Comparison of ENCODE assay signal across 29 cellular contexts in genomic region chr22:20796731-20797130, GRCh38. TPM values are rescaled to one million over a fixed set of nuclear protein-coding genes. Genes with fewer than 3 reads are reported as not detected.
"Had no signal": no experiment of that assay in that cellular context is flagged by ENCODE, and none has a peak within 500 bp of the region (broad histone marks: within the 10 kb centered on the region; RNA-seq: fewer than 3 reads in every experiment).

No MANE protein-coding gene starts in this region.

- H3K27ac Mint-ChIP-seq: activated CD4-positive, alpha-beta T cell treated with anti-CD3 and anti-CD28 coated beads for 36 hours; activated CD4-positive, alpha-beta T cell treated with anti-CD3 and anti-CD28 coated beads, Interleukin-2, amount 10 ng/mL, durations not matched to agents 7 days and 5 days; activated CD8-positive, alpha-beta T cell treated with anti-CD3 and anti-CD28 coated beads, Interleukin-2, amount 10 ng/mL, durations not matched to agents 7 days and 5 days; activated naive CD4-positive, alpha-beta T cell treated with anti-CD3 and anti-CD28 coated beads, Interleukin-2, amount 10 ng/mL, durations not matched to agents 7 days and 5 days; activated naive CD8-positive, alpha-beta T cell; activated naive CD8-positive, alpha-beta T cell treated with anti-CD3 and anti-CD28 coated beads, Interleukin-2, amount 50 U/mL, for 24 hours; T-helper 2 cell treated with Interferon-gamma antibody and Interleukin-4, amounts not matched to agents 5 μg/mL and 100 μg/mL, for 36 hours; WTC11 had no signal

- H3K9me3 ChIP-seq: MG63 had no signal

- ATAC-seq: activated CD4-positive, alpha-beta T cell treated with anti-CD3 and anti-CD28 coated beads for 36 hours; activated CD4-positive, CD25-positive, alpha-beta regulatory T cell treated with anti-CD3 and anti-CD28 coated beads, Interleukin-2, amount 50 U/mL, for 24 hours; activated CD8-positive, alpha-beta T cell treated with anti-CD3 and anti-CD28 coated beads, Interleukin-2, amount 10 ng/mL, durations not matched to agents 7 days and 5 days; activated naive CD8-positive, alpha-beta T cell treated with anti-CD3 and anti-CD28 coated beads, Interleukin-2, amount 50 U/mL, for 24 hours; activated T-cell treated with anti-CD3 and anti-CD28 coated beads, Interleukin-2, amount 50 U/mL, for 4 hours; WTC11 had no signal

- H3K27me3 ChIP-seq: brain microvascular endothelial cell, MG63 had no signal

- H3K4me3 ChIP-seq: MG63 had no signal

- H3K4me1 Mint-ChIP-seq: activated CD4-positive, alpha-beta T cell treated with anti-CD3 and anti-CD28 coated beads for 36 hours; activated CD4-positive, alpha-beta T cell treated with anti-CD3 and anti-CD28 coated beads, Interleukin-2, amount 10 ng/mL, durations not matched to agents 7 days and 5 days; activated naive CD4-positive, alpha-beta T cell treated with anti-CD3 and anti-CD28 coated beads, Interleukin-2, amount 10 ng/mL, durations not matched to agents 7 days and 5 days; activated naive CD8-positive, alpha-beta T cell treated with anti-CD3 and anti-CD28 coated beads, Interleukin-2, amount 50 U/mL, for 24 hours; WTC11 had no signal

- H3K27me3 Mint-ChIP-seq: activated CD4-positive, alpha-beta T cell treated with anti-CD3 and anti-CD28 coated beads for 36 hours; activated CD4-positive, alpha-beta T cell treated with anti-CD3 and anti-CD28 coated beads, Interleukin-2, amount 10 ng/mL, durations not matched to agents 7 days and 5 days; activated naive CD4-positive, alpha-beta T cell treated with anti-CD3 and anti-CD28 coated beads, Interleukin-2, amount 10 ng/mL, durations not matched to agents 7 days and 5 days; activated naive CD8-positive, alpha-beta T cell; activated naive CD8-positive, alpha-beta T cell treated with anti-CD3 and anti-CD28 coated beads, Interleukin-2, amount 50 U/mL, for 24 hours had no signal

- H3K9me3 Mint-ChIP-seq: activated CD4-positive, alpha-beta T cell treated with anti-CD3 and anti-CD28 coated beads, Interleukin-2, amount 10 ng/mL, durations not matched to agents 7 days and 5 days; activated naive CD4-positive, alpha-beta T cell treated with anti-CD3 and anti-CD28 coated beads, Interleukin-2, amount 10 ng/mL, durations not matched to agents 7 days and 5 days; activated naive CD8-positive, alpha-beta T cell treated with anti-CD3 and anti-CD28 coated beads, Interleukin-2, amount 50 U/mL, for 24 hours; activated T-cell treated with anti-CD3 and anti-CD28 coated beads, Interleukin-2, amount 50 U/mL, for 4 hours; T-helper 2 cell treated with Interferon-gamma antibody and Interleukin-4, amounts not matched to agents 5 μg/mL and 100 μg/mL, for 36 hours; WTC11 had no signal

- H3K27ac ChIP-seq: brain microvascular endothelial cell had no signal

- H3K4me3 Mint-ChIP-seq: activated CD4-positive, alpha-beta T cell treated with anti-CD3 and anti-CD28 coated beads for 36 hours; activated CD4-positive, alpha-beta T cell treated with anti-CD3 and anti-CD28 coated beads, Interleukin-2, amount 10 ng/mL, durations not matched to agents 7 days and 5 days; activated CD8-positive, alpha-beta T cell treated with anti-CD3 and anti-CD28 coated beads, Interleukin-2, amount 10 ng/mL, durations not matched to agents 7 days and 5 days; activated naive CD4-positive, alpha-beta T cell treated with anti-CD3 and anti-CD28 coated beads, Interleukin-2, amount 10 ng/mL, durations not matched to agents 7 days and 5 days; activated naive CD8-positive, alpha-beta T cell; activated naive CD8-positive, alpha-beta T cell treated with anti-CD3 and anti-CD28 coated beads, Interleukin-2, amount 50 U/mL, for 24 hours; activated T-cell treated with anti-CD3 and anti-CD28 coated beads, Interleukin-2, amount 50 U/mL, for 4 hours; T-helper 2 cell treated with Interferon-gamma antibody and Interleukin-4, amounts not matched to agents 5 μg/mL and 100 μg/mL, for 36 hours; WTC11 had no signal

- DNase-seq: activated CD4-positive, alpha-beta T cell treated with anti-CD3 and anti-CD28 coated beads for 36 hours; activated CD4-positive, alpha-beta T cell treated with anti-CD3 and anti-CD28 coated beads, Interleukin-2, amount 10 ng/mL, durations not matched to agents 7 days and 5 days; activated CD4-positive, alpha-beta T cell treated with anti-CD3 and anti-CD28 coated beads, Interleukin-2, amount 50 U/mL, for 48 hours; activated CD8-positive, alpha-beta T cell treated with anti-CD3 and anti-CD28 coated beads, Interleukin-2, amount 10 ng/mL, durations not matched to agents 7 days and 5 days; activated effector memory CD4-positive, alpha-beta T cell treated with Interleukin-2 at 50 U/mL for 16 hours; activated naive CD4-positive, alpha-beta T cell treated with anti-CD3 and anti-CD28 coated beads, Interleukin-2, amount 10 ng/mL, durations not matched to agents 7 days and 5 days; activated naive CD8-positive, alpha-beta T cell treated with anti-CD3 and anti-CD28 coated beads, Interleukin-2, amount 50 U/mL, for 24 hours; activated T-cell treated with anti-CD3 and anti-CD28 coated beads, Interleukin-2, amount 50 U/mL, for 4 hours; aorta; brain microvascular endothelial cell; central memory CD4-positive, alpha-beta T cell; Karpas-422; KBM-7; MG63; NCI-H1048; NCI-H1436; NCI-H1694; NCI-H1930; NCI-H2081 treated with DMSO at 0.1 percent for 48 hours; NCI-H226; NCI-H446 treated with DMSO at 0.1 percent for 48 hours; NCI-H524; OCI-M1; Right ventricle myocardium superior had no signal

RNA-seq across cellular contexts. Expression of gene SERPIND1, which starts 22.8 kb away (rescaled TPM):
- total RNA-seq: activated CD4-positive, alpha-beta T cell treated with anti-CD3 and anti-CD28 coated beads for 36 hours; activated CD4-positive, alpha-beta T cell treated with anti-CD3 and anti-CD28 coated beads, Interleukin-2, amount 10 ng/mL, durations not matched to agents 7 days and 5 days; activated CD8-positive, alpha-beta T cell treated with anti-CD3 and anti-CD28 coated beads, Interleukin-2, amount 10 ng/mL, durations not matched to agents 7 days and 5 days; T-helper 1 cell treated with Interleukin-12 subunit alpha and Interleukin-12 subunit beta and Interleukin-4 antibody, amounts not matched to agents 30 ng/mL and 1 ng/mL, for 36 hours had no signal
